In genomic region chr12:10716277-10716676, GRCh38 we compare ENCODE assay signal across 11 cellular contexts. TPM values are rescaled to one million over a fixed set of nuclear protein-coding genes. Genes with fewer than 3 reads are reported as not detected.
DNase-seq lines count a peak whose midpoint lies in the region; ATAC-seq and TF ChIP-seq lines count a peak whose summit lies in the region.
"Had no signal": no experiment of that assay in that cellular context is flagged by ENCODE, and none has a peak within 500 bp of the region (broad histone marks: within the 10 kb centered on the region; RNA-seq: fewer than 3 reads in every experiment).

No MANE protein-coding gene starts in this region.

- TF ChIP-seq CTCF in Calu3 (IDR thresholded peaks at IDR 0.05; ENCODE audit: unreplicated experiment): no peak
- no peak for TF ChIP-seq CTCF in WERI-Rb-1 (IDR thresholded peaks at IDR 0.05; ENCODE audit: low read depth, low read length)
- TF ChIP-seq CTCF in fibroblast of pulmonary artery (IDR thresholded peaks at IDR 0.05; ENCODE audit: low read length, missing control alignments): no peak
- no peak for TF ChIP-seq CTCF in gastrocnemius medialis (IDR thresholded peaks at IDR 0.05 in 4 of 5, conservative IDR thresholded peaks at IDR 0.05 in 1 of 5)
- no peak for TF ChIP-seq CTCF in natural killer cell (IDR thresholded peaks at IDR 0.05)

- H3K36me3 Mint-ChIP-seq in Calu3 (ENCODE audit: insufficient read depth, unreplicated experiment) (peaks cover 85% of the 10 kb centered on the region), natural killer cell (no peaks in the 10 kb centered on the region)
- H3K36me3 Mint-ChIP-seq: CD4-positive, CD25-positive, alpha-beta regulatory T cell had no signal

- H3K4me1 Mint-ChIP-seq in Calu3 (ENCODE audit: low read depth, unreplicated experiment) (peaks cover 45% of the 10 kb centered on the region), natural killer cell (peaks cover 0 to 7% of the 10 kb centered on the region in 2 donors)

- ATAC-seq in gastrocnemius medialis (no peak), natural killer cell (no peak)

- no peak for TF ChIP-seq POLR2A in gastrocnemius medialis (IDR thresholded peaks at IDR 0.05)

- no TSS peak for BruUV-seq in Calu3 (replicated peaks; lab: Mats Ljungman, UMichigan)

- peak overlapping the region; percentile 44 for H3K27ac ChIP-seq in WERI-Rb-1
- H3K27ac ChIP-seq in gastrocnemius medialis: peak overlapping the region; percentile 97 to 100 (median 98)

- in situ Hi-C loops in gastrocnemius medialis (cut with MboI; ENCODE audit: low sequenced_read_pairs in 4 of 4): loop anchor here in 2 of 4 donors (25.0 kb wide), 2 partner anchors 504 to 1071 kb away; partner anchors contain the start of gene GABARAPL1 (in 2 of the 2)

- CTCF ChIA-PET in Calu3 (lab: Charles Lee): no interaction called here

- no peak overlapping the region for H3K4me3 ChIP-seq in WERI-Rb-1 (ENCODE audit: low read depth, low read length)
- peak overlapping the region; percentile 39 for H3K4me3 ChIP-seq in fibroblast of pulmonary artery (replicated peaks; ENCODE audit: low read depth, low read length)
- peak overlapping the region; percentile 62 to 99 (median 87) for H3K4me3 ChIP-seq in gastrocnemius medialis

- H3K9me3 Mint-ChIP-seq in Calu3 (ENCODE audit: low read depth, unreplicated experiment) (no peaks in the 10 kb centered on the region), natural killer cell (no peaks in the 10 kb centered on the region)
- H3K9me3 Mint-ChIP-seq: activated naive CD4-positive, alpha-beta T cell treated with anti-CD3 and anti-CD28 coated beads, Interleukin-2, amount 50 U/mL, for 24 hours had no signal

- H3K27me3 ChIP-seq in WERI-Rb-1 (ENCODE audit: insufficient read depth, low read depth, severe bottlenecking) (no peaks in the 10 kb centered on the region), gastrocnemius medialis (no peaks in the 10 kb centered on the region)

- H3K27ac Mint-ChIP-seq in Calu3 (ENCODE audit: unreplicated experiment) (peak overlapping the region; percentile 47), natural killer cell (no peak overlapping the region)
- H3K27ac Mint-ChIP-seq: CD4-positive, CD25-positive, alpha-beta regulatory T cell had no signal

- H3K9me3 ChIP-seq in WERI-Rb-1 (ENCODE audit: severe bottlenecking): no peaks in the 10 kb centered on the region
- H3K9me3 ChIP-seq in gastrocnemius medialis: no peaks in the 10 kb centered on the region

- DNase-seq in Calu3 (no peak), WERI-Rb-1 (no peak), fibroblast of pulmonary artery (ENCODE audit: low read depth) (no peak), gastrocnemius medialis (no peak), natural killer cell (no peak), NCI-H82 treated with DMSO at 0.1 percent for 48 hours (lab: John Stamatoyannopoulos, UW; ENCODE audit: unreplicated experiment) (no peak), GF-D8 (lab: John Stamatoyannopoulos, UW) (no peak)
- DNase-seq in activated T-cell treated with anti-CD3 and anti-CD28 coated beads, Interleukin-2, amount 50 U/mL, for 1 hour: no peak
- DNase-seq: activated CD4-positive, alpha-beta T cell treated with anti-CD3 and anti-CD28 coated beads, Interleukin-2, amount 50 U/mL, for 48 hours had no signal

- H3K36me3 ChIP-seq in WERI-Rb-1 (peaks cover 36% of the 10 kb centered on the region), gastrocnemius medialis (peaks cover 6 to 62% of the 10 kb centered on the region in 2 donors)

- peaks cover 53 to 74% of the 10 kb centered on the region in 2 donors for H3K4me1 ChIP-seq in gastrocnemius medialis

- H3K4me3 Mint-ChIP-seq in Calu3 (ENCODE audit: low read depth, unreplicated experiment) (peak overlapping the region; percentile 53), natural killer cell (no peak overlapping the region)

- intact Hi-C loops in Calu3 (cut with micrococcal nuclease; ENCODE audit: unreplicated experiment) (loop anchor here (2.0 kb wide), 1 partner anchor 35 kb away; no protein-coding TSS in a partner anchor), gastrocnemius medialis (cut with DNase I; ENCODE audit: low total_unique reads) (loop anchor here (5.0 kb wide), 1 partner anchor 1846 kb away; the partner anchor contains the start of gene DUSP16), natural killer cell (cut with micrococcal nuclease) (no loop called here)

- H3K27me3 Mint-ChIP-seq in Calu3 (ENCODE audit: unreplicated experiment) (no peaks in the 10 kb centered on the region), natural killer cell (ENCODE audit: low read depth in 2 of 2) (peaks cover 38 to 75% of the 10 kb centered on the region in 2 donors)

RNA-seq across cellular contexts. Expression of gene YBX3, which starts 6.8 kb away (rescaled TPM):
- total RNA-seq in Calu3 (2022) (295 and 312 TPM in 2 replicates), gastrocnemius medialis (1,000 to 10,000 TPM; 3,451 to 6,393 (median 4,786) TPM), natural killer cell (10 to 100 TPM; 13.4 to 36.0 (median 33.0) TPM)

RNA-seq across cellular contexts. Expression of gene STYK1, which starts 42.4 kb away (rescaled TPM):
- 8.4 and 10.7 TPM in 2 replicates for total RNA-seq in Calu3 (2022)
- under 1 TPM in 1 of 4 donors, not detected in 3; 0.12 TPM for total RNA-seq in gastrocnemius medialis
- total RNA-seq in natural killer cell: 1 to 10 TPM; 2.0 to 2.6 (median 2.4) TPM
- total RNA-seq: CD4-positive, CD25-positive, alpha-beta regulatory T cell had no signal

Comparison
In these comparisons a context has a peak if more than half of its experiments do, and no peak if none do; other contexts are left out.
1. RNA of gene YBX3, which starts 6.8 kb away (total RNA-seq): 3,451 to 6,393 TPM in gastrocnemius medialis; 295 to 312 TPM in Calu3 and 13.4 to 36.0 TPM in natural killer cell; every median in the first group is over 10 times any median in the second.